16 cellular contexts compared by ENCODE assay signal in genomic region chr1:21585037-21585436, GRCh38.
"Had no signal": no experiment of that assay in that cellular context is flagged by ENCODE, and none has a peak within 500 bp of the region (broad histone marks: within the 10 kb centered on the region; RNA-seq: fewer than 3 reads in every experiment).

No MANE protein-coding gene starts in this region.

- DNase-seq: activated B cell treated with CpG ODN at 0.5 μM for 24 hours; activated CD4-positive, alpha-beta T cell treated with anti-CD3 and anti-CD28 coated beads, Interleukin-2, amount 10 ng/mL, durations not matched to agents 7 days and 5 days; activated CD8-positive, alpha-beta memory T cell treated with anti-CD3 and anti-CD28 coated beads for 24 hours; activated naive CD4-positive, alpha-beta T cell treated with Interleukin-2 at 50 U/mL for 16 hours; activated naive CD8-positive, alpha-beta T cell treated with anti-CD3 and anti-CD28 coated beads, Interleukin-2, amount 50 U/mL, for 24 hours; immature natural killer cell; nephron progenitor cell; posterior cingulate gyrus; right cardiac atrium; stimulated activated CD4-positive, alpha-beta T cell treated with anti-CD3 and anti-CD28 coated beads, Interleukin-2, amount 100 ng/mL, for 24 hours; stimulated activated naive CD4-positive, alpha-beta T cell; upper lobe of left lung had no signal

- H3K27ac Mint-ChIP-seq: activated B cell treated with CpG ODN at 0.5 μM for 24 hours; activated CD4-positive, alpha-beta T cell treated with anti-CD3 and anti-CD28 coated beads, Interleukin-2, amount 10 ng/mL, durations not matched to agents 7 days and 5 days; activated naive CD8-positive, alpha-beta T cell treated with anti-CD3 and anti-CD28 coated beads, Interleukin-2, amount 50 U/mL, for 24 hours; dendritic cell treated with granulocyte-macrophage colony-stimulating factor and Interleukin-4, amounts not matched to agents 40 ng/mL and 50 ng/mL, for 4 days; immature natural killer cell; memory B cell; nephron progenitor cell; T-helper 1 cell treated with Interleukin-12 subunit alpha and Interleukin-12 subunit beta and Interleukin-4 antibody, amounts not matched to agents 30 μg/mL and 1 μg/mL, for 36 hours had no signal

- H3K9me3 Mint-ChIP-seq: activated B cell treated with CpG ODN at 0.5 μM for 24 hours; activated CD4-positive, alpha-beta T cell treated with anti-CD3 and anti-CD28 coated beads, Interleukin-2, amount 10 ng/mL, durations not matched to agents 7 days and 5 days; activated naive CD8-positive, alpha-beta T cell treated with anti-CD3 and anti-CD28 coated beads, Interleukin-2, amount 50 U/mL, for 24 hours; dendritic cell treated with granulocyte-macrophage colony-stimulating factor and Interleukin-4, amounts not matched to agents 40 ng/mL and 50 ng/mL, for 4 days; immature natural killer cell; memory B cell; nephron progenitor cell; T-helper 1 cell treated with Interleukin-12 subunit alpha and Interleukin-12 subunit beta and Interleukin-4 antibody, amounts not matched to agents 30 μg/mL and 1 μg/mL, for 36 hours had no signal

- ATAC-seq: activated naive CD8-positive, alpha-beta T cell treated with anti-CD3 and anti-CD28 coated beads, Interleukin-2, amount 50 U/mL, for 24 hours had no signal

- H3K4me3 Mint-ChIP-seq: activated B cell treated with CpG ODN at 0.5 μM for 24 hours; activated CD4-positive, alpha-beta T cell treated with anti-CD3 and anti-CD28 coated beads, Interleukin-2, amount 10 ng/mL, durations not matched to agents 7 days and 5 days; activated naive CD8-positive, alpha-beta T cell treated with anti-CD3 and anti-CD28 coated beads, Interleukin-2, amount 50 U/mL, for 24 hours; dendritic cell treated with granulocyte-macrophage colony-stimulating factor and Interleukin-4, amounts not matched to agents 40 ng/mL and 50 ng/mL, for 4 days; immature natural killer cell; memory B cell; nephron progenitor cell; T-helper 1 cell treated with Interleukin-12 subunit alpha and Interleukin-12 subunit beta and Interleukin-4 antibody, amounts not matched to agents 30 μg/mL and 1 μg/mL, for 36 hours had no signal

- H3K27ac ChIP-seq: suprapubic skin, upper lobe of left lung had no signal

- H3K27me3 ChIP-seq: upper lobe of left lung had no signal

- H3K4me1 Mint-ChIP-seq: activated B cell treated with CpG ODN at 0.5 μM for 24 hours; activated CD4-positive, alpha-beta T cell treated with anti-CD3 and anti-CD28 coated beads, Interleukin-2, amount 10 ng/mL, durations not matched to agents 7 days and 5 days; immature natural killer cell had no signal

- H3K36me3 Mint-ChIP-seq: immature natural killer cell, memory B cell had no signal

- H3K9me3 ChIP-seq: suprapubic skin, upper lobe of left lung had no signal

- H3K36me3 ChIP-seq: suprapubic skin, upper lobe of left lung had no signal

- H3K4me3 ChIP-seq: suprapubic skin, upper lobe of left lung had no signal
